In the genomic region with DNA sequence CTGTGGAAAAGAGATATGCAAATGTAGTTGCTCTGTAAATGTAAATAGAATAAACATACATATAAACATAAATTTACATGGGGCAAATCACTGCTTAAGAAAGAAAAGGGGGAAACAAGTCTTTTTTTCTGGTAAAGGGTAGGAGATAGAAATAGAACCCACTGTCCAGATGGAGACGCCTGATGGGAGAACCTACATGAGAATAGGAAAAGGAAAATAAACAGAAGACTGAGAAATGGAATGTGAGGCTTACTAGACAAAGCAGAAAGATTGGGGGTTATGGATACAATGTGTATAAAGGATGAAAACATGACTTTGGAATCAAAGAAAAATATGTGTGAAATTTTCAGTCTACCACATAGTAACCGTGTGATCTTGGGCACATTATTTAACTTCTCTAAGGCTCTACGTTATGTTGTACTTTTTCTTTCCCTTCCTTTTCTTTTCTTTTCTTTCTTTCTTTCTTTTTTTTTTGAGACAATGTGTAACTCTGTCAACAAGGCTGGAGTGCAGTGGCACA, we compare ENCODE assay signal across 15 cellular contexts.
"Had no signal": no experiment of that assay in that cellular context is flagged by ENCODE, and none has a peak within 500 bp of the region (broad histone marks: within the 10 kb centered on the region; RNA-seq: fewer than 3 reads in every experiment).

No MANE protein-coding gene starts in this region.

- H3K36me3 Mint-ChIP-seq: IgD-negative memory B cell had no signal

- H3K27ac Mint-ChIP-seq: IgD-negative memory B cell had no signal

- H3K9me3 Mint-ChIP-seq: IgD-negative memory B cell had no signal

- H3K4me3 Mint-ChIP-seq: IgD-negative memory B cell had no signal

- DNase-seq: MV-4-11, NCI-H1048, NCI-H1105, NCI-H1436 treated with DMSO at 0.1 percent for 48 hours, NCI-H1694, NCI-H187 treated with DMSO at 0.1 percent for 48 hours, NCI-H2029 treated with DMSO at 0.1 percent for 48 hours, NCI-H226, NCI-H446, NCI-H510A, NCI-H774, Right ventricle myocardium superior, RPMI8226, SIG-M5 had no signal
